Comparison of ENCODE assay signal across 18 cellular contexts in the genomic region with DNA sequence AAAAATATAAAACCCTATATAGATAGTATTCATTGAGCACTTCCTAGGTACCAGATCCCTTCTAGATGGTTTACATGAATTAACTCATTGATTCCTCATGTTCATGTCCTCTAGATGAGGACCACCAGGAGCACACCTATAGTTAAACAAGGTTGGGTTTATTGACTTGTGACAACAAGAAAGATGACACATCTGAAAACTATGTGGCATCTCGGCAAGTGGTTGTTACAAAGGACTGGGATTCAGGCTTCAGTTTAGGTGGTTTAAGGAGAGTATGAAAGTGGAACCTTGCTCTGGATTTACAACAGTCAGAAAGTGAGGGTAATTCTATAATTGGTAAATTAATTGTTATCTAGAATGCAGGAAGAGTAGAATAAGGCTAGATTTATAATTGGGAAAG.
"Had no signal": no experiment of that assay in that cellular context is flagged by ENCODE, and none has a peak within 500 bp of the region (broad histone marks: within the 10 kb centered on the region; RNA-seq: fewer than 3 reads in every experiment).

No MANE protein-coding gene starts in this region.

- H3K27ac ChIP-seq: body of pancreas, left ventricle myocardium inferior, skin epidermis, suprapubic skin, WERI-Rb-1 had no signal

- H3K36me3 ChIP-seq: left ventricle myocardium inferior, suprapubic skin, WERI-Rb-1 had no signal

- H3K4me1 ChIP-seq: body of pancreas, suprapubic skin had no signal

- H3K4me3 ChIP-seq: body of pancreas, left ventricle myocardium inferior, mucosa of descending colon, skin epidermis, suprapubic skin had no signal

- DNase-seq: activated CD4-positive, alpha-beta T cell treated with anti-CD3 and anti-CD28 coated beads for 1 hour; activated CD4-positive, alpha-beta T cell treated with anti-CD3 and anti-CD28 coated beads, Interleukin-2, amount 50 U/mL, for 4 hours; activated gamma-delta T cell treated with Interleukin-2 at 50 U/mL for 16 hours; activated naive CD8-positive, alpha-beta T cell treated with anti-CD3 and anti-CD28 coated beads for 36 hours; amniotic stem cell; caudate nucleus; foreskin melanocyte; hypothalamus; left ventricle myocardium inferior; mucosa of descending colon; naive B cell; stimulated activated CD4-positive, alpha-beta T cell treated with anti-CD3 and anti-CD28 coated beads, Interleukin-15, amount 100 ng/mL, for 24 hours; stimulated activated CD4-positive, alpha-beta T cell treated with anti-CD3 and anti-CD28 coated beads, Interleukin-2, amount 100 ng/mL, for 48 hours; T-helper 2 cell; WERI-Rb-1 had no signal

- H3K9me3 ChIP-seq: body of pancreas, mucosa of descending colon, suprapubic skin had no signal

- H3K27me3 ChIP-seq: body of pancreas, suprapubic skin had no signal
